Comparison of ENCODE assay signal across 8 cellular contexts in genomic region chr6:137271245-137272183, GRCh38. TPM values are rescaled to one million over a fixed set of nuclear protein-coding genes. Genes with fewer than 3 reads are reported as not detected.
A peak's percentile ranks its signal among the peaks of the same experiment; 100 is the strongest.
DNase-seq lines count a peak whose midpoint lies in the region; ATAC-seq, FAIRE-seq and TF ChIP-seq lines count a peak whose summit lies in the region.

No MANE protein-coding gene starts in this region.

- no peaks in the 10 kb centered on the region for H3F3A ChIP-seq in DOHH2 (ENCODE audit: control insufficient read depth, insufficient read depth)

- POLR2A ChIA-PET in HCT116 (lab: Charles Lee) (no interaction called here), MCF 10A (lab: Yijun Ruan, JAX) (interaction anchor here (0.6 to 2.8 kb wide), 10 partner anchors 10 to 370 kb away, joined by 3 to 21 read pairs (median 4); no protein-coding TSS in a partner anchor)

- H3K4me3 ChIP-seq in DOHH2 (ENCODE audit: low read length) (no peak overlapping the region), HCT116 (replicated peaks in 1 of 2; ENCODE audit: low read depth in 1 of 2, low read length in 2 of 2) (no peak overlapping the region), kidney epithelial cell (ENCODE audit: low read depth, low read length) (no peak overlapping the region)

- no peak for FAIRE-seq in urothelium cell line (lab: Jason Lieb, UNC)

- no peaks in the 10 kb centered on the region for H3K9me2 ChIP-seq in DOHH2 (replicated peaks; ENCODE audit: control insufficient read depth, low read length)
- no peaks in the 10 kb centered on the region for H3K9me2 ChIP-seq in HCT116 (ENCODE audit: insufficient read depth)

- H3K9me3 ChIP-seq in DOHH2 (ENCODE audit: control insufficient read depth, insufficient read depth, low read length) (no peaks in the 10 kb centered on the region), HCT116 (ENCODE audit: control insufficient read depth in 1 of 2, insufficient read depth in 1 of 2, low read depth in 1 of 2, low read length in 2 of 2) (no peaks in the 10 kb centered on the region)

- H3K4me1 ChIP-seq in DOHH2 (ENCODE audit: control insufficient read depth, low read length) = peaks cover 17% of the 10 kb centered on the region
- H3K4me1 ChIP-seq in HCT116 (ENCODE audit: control insufficient read depth in 1 of 2, insufficient read depth in 2 of 2, low read length in 2 of 2) = no peaks in the 10 kb centered on the region

- no peaks in the 10 kb centered on the region for H4K20me1 ChIP-seq in DOHH2 (ENCODE audit: control insufficient read depth, insufficient read depth, low read depth, low read length)
- no peaks in the 10 kb centered on the region for H4K20me1 ChIP-seq in HCT116 (ENCODE audit: insufficient read depth)

- DNase-seq in HCT116 (ENCODE audit: low read depth, low spot score) = peak; percentile 65
- DNase-seq in NCI-H460 (ENCODE audit: extremely low read depth, low read depth) = peak; percentile 55
- peak; percentile 71 for DNase-seq in MCF 10A (ENCODE audit: unreplicated experiment)
- no peak for DNase-seq in kidney epithelial cell (ENCODE audit: low read depth)
- DNase-seq in urothelium cell line (ENCODE audit: low spot score) = peak; percentile 34
- no peak for DNase-seq in activated CD4-positive, alpha-beta T cell treated with anti-CD3 and anti-CD28 coated beads, Interleukin-2, amount 50 U/mL, for 1 hour

- H3K9me3 Mint-ChIP-seq in MCF 10A (ENCODE audit: unreplicated experiment) = no peaks in the 10 kb centered on the region

- intact Hi-C loops in HCT116 (cut with micrococcal nuclease) (loop anchor here (1.0 to 5.0 kb wide), 4 partner anchors 43 to 836 kb away; partner anchors contain the start of gene PERP), MCF 10A (cut with micrococcal nuclease) (loop anchor here (1.0 to 5.0 kb wide), 5 partner anchors 43 to 370 kb away; no protein-coding TSS in a partner anchor)

- TF ChIP-seq CTCF in DOHH2 (IDR thresholded peaks at IDR 0.05; ENCODE audit: low read depth, low read length, poor library complexity, severe bottlenecking) (peak; percentile 80), HCT116 (IDR thresholded peaks at IDR 0.05 in 2 of 3, conservative IDR thresholded peaks at IDR 0.05 in 1 of 3; ENCODE audit: borderline replicate concordance in 1 of 3, insufficient read depth in 1 of 3, low read depth in 2 of 3, low read length in 2 of 3) (peak; percentile 82 to 90 (median 85); a peak in 5 of 6 replicates), MCF 10A (IDR thresholded peaks at IDR 0.05; ENCODE audit: unreplicated experiment) (peak; percentile 81), kidney epithelial cell (IDR thresholded peaks at IDR 0.05; ENCODE audit: insufficient read depth, low read length, poor library complexity, severe bottlenecking) (peak; percentile 90)

- CTCF ChIA-PET in HCT116 (lab: Charles Lee) (interaction anchor here (0.5 to 2.1 kb wide), 11 partner anchors 10 to 375 kb away, joined by 3 to 28 read pairs (median 3); no protein-coding TSS in a partner anchor), MCF 10A (lab: Yijun Ruan, JAX) (interaction anchor here (0.7 to 3.0 kb wide), 11 partner anchors 11 to 367 kb away, joined by 3 to 24 read pairs (median 6); no protein-coding TSS in a partner anchor)

- ATAC-seq in HCT116 (peak; percentile 84), HG02571 (IDR thresholded peaks at IDR 0.05; ENCODE audit: unreplicated experiment) (no peak)

- H3K27me3 ChIP-seq in DOHH2 (ENCODE audit: control insufficient read depth, low read length) (no peaks in the 10 kb centered on the region), HCT116 (ENCODE audit: insufficient read depth, low read length) (no peaks in the 10 kb centered on the region), kidney epithelial cell (ENCODE audit: control insufficient read depth, insufficient read depth, low read length) (no peaks in the 10 kb centered on the region)

- RAD21 ChIA-PET in HCT116 (lab: Charles Lee; ENCODE audit: low non-redundant PET in 1 of 2, low total read pairs in 2 of 2, uncharacterized antibody in 2 of 2, unreplicated experiment in 2 of 2) = interaction anchor here (1.0 to 1.3 kb wide), 2 partner anchors 43 kb away, joined by 5 to 9 read pairs; no protein-coding TSS in a partner anchor

- peaks cover 19% of the 10 kb centered on the region for H3K4me1 Mint-ChIP-seq in MCF 10A (ENCODE audit: insufficient read depth, unreplicated experiment)

- no peak overlapping the region for H3K9ac ChIP-seq in HCT116 (ENCODE audit: low read length)

- H3K4me2 ChIP-seq in DOHH2 (ENCODE audit: low read length) = no peak overlapping the region
- no peak overlapping the region for H3K4me2 ChIP-seq in HCT116 (ENCODE audit: low read length)

- no peak overlapping the region for H3K4me3 Mint-ChIP-seq in MCF 10A (ENCODE audit: unreplicated experiment)

- TF ChIP-seq RAD21 in HCT116 (IDR thresholded peaks at IDR 0.05; ENCODE audit: low read depth) = peak; percentile 87

- H3K36me3 ChIP-seq in DOHH2 (ENCODE audit: control insufficient read depth, low read length) = no peaks in the 10 kb centered on the region
- H3K36me3 ChIP-seq in HCT116 (ENCODE audit: control insufficient read depth in 1 of 2, insufficient read depth in 2 of 2, low read length in 2 of 2) = no peaks in the 10 kb centered on the region
- H3K36me3 ChIP-seq in kidney epithelial cell (ENCODE audit: control insufficient read depth, insufficient read depth, low read length) = no peaks in the 10 kb centered on the region

- BruUV-seq in HCT116 (replicated peaks; lab: Mats Ljungman, UMichigan) = no TSS peak
- BruUV-seq in MCF 10A (replicated peaks; lab: Mats Ljungman, UMichigan) = no TSS peak

- H3K27ac ChIP-seq in DOHH2 (ENCODE audit: low read depth, low read length) (no peak overlapping the region), HCT116 (ENCODE audit: low read depth, low read length) (no peak overlapping the region)

- H3K79me2 ChIP-seq in DOHH2 (ENCODE audit: control insufficient read depth, low read length) = no peaks in the 10 kb centered on the region
- no peaks in the 10 kb centered on the region for H3K79me2 ChIP-seq in HCT116 (ENCODE audit: insufficient read depth, low read length)

- no peak overlapping the region for H3K27ac Mint-ChIP-seq in MCF 10A (ENCODE audit: low read depth, unreplicated experiment)

- no peaks in the 10 kb centered on the region for H3K36me3 Mint-ChIP-seq in MCF 10A (ENCODE audit: insufficient read depth, unreplicated experiment)

- TF ChIP-seq POLR2A in HCT116 (IDR thresholded peaks at IDR 0.05; ENCODE audit: borderline replicate concordance, extremely low read depth, insufficient read depth, insufficient read length) = no peak

- peak overlapping the region; percentile 70 for H2AFZ ChIP-seq in HCT116 (ENCODE audit: low read depth, low read length, poor library complexity, severe bottlenecking)

- H3K27me3 Mint-ChIP-seq in MCF 10A (ENCODE audit: insufficient read depth, unreplicated experiment) = no peaks in the 10 kb centered on the region

TF ChIP-seq in HCT116, 20 proteins besides CTCF, POLR2A, EP300 and RAD21 (continues in another document):
- TF ChIP-seq MAX (IDR thresholded peaks at IDR 0.05) (no peak), EZH2phosphoT487 (IDR thresholded peaks at IDR 0.05; ENCODE audit: borderline replicate concordance) (no peak), EGR1 (IDR thresholded peaks at IDR 0.05; ENCODE audit: low read depth) (no peak), TCF7L2 (IDR thresholded peaks at IDR 0.05; ENCODE audit: borderline replicate concordance, extremely low read depth, insufficient read depth, insufficient read length) (no peak), FOSL1 (IDR thresholded peaks at IDR 0.05; ENCODE audit: low read depth) (no peak), POLR2AphosphoS5 (IDR thresholded peaks at IDR 0.05; ENCODE audit: low read depth, low read length) (no peak), EZH2 (IDR thresholded peaks at IDR 0.05) (no peak), ZFX (IDR thresholded peaks at IDR 0.05) (no peak), ELF1 (IDR thresholded peaks at IDR 0.05; ENCODE audit: borderline replicate concordance, low read depth) (no peak), CEBPB (IDR thresholded peaks at IDR 0.05; ENCODE audit: low read depth) (no peak), JUND (IDR thresholded peaks at IDR 0.05) (no peak), ZNF274 (IDR thresholded peaks at IDR 0.05; ENCODE audit: low read depth, low read length) (no peak), YY1 (IDR thresholded peaks at IDR 0.05; ENCODE audit: extremely low read depth, insufficient replicate concordance, low read depth, low read length) (no peak), SRF (IDR thresholded peaks at IDR 0.05; ENCODE audit: low read depth) (no peak), CBX3 (IDR thresholded peaks at IDR 0.05; ENCODE audit: low read depth) (no peak)

RNA-seq across cellular contexts. Expression of gene IFNGR1, which starts 52.3 kb away (rescaled TPM):
- total RNA-seq in HCT116 (2021; ENCODE audit: unreplicated experiment) = 27.1 TPM
- polyA plus RNA-seq in HCT116 (2012) = 26.8 and 31.0 TPM in 2 replicates
- 25.5 and 29.4 TPM in 2 replicates for total RNA-seq in NCI-H460 (2014; rRNA removed; shearing (Covaris generic))
- 23.8 and 36.7 TPM in 2 replicates for polyA plus RNA-seq in NCI-H460 (2014; cell fraction: nucleus; rRNA removed)
- 57.9 and 58.4 TPM in 2 replicates for total RNA-seq in MCF 10A (2022)
- total RNA-seq in kidney epithelial cell = 52.6 and 55.6 TPM in 2 replicates

Comparison
In these comparisons a context has a peak if more than half of its experiments do, and no peak if none do; other contexts are left out.
1. DNase-seq: peak in HCT116 (single experiment), NCI-H460 (single experiment), MCF 10A (single experiment) and urothelium cell line (single experiment); none in kidney epithelial cell (single experiment) and activated CD4-positive, alpha-beta T cell treated with anti-CD3 and anti-CD28 coated beads, Interleukin-2, amount 50 U/mL, for 1 hour (single experiment).
2. Peak in every context shown above with its lines, with median percentiles within 50 percentile points of each other: CTCF ChIP-seq.